In genomic region chr1:64223329-64224151, GRCh38 we compare ENCODE assay signal across 12 cellular contexts. TPM values are rescaled to one million over a fixed set of nuclear protein-coding genes. Genes with fewer than 3 reads are reported as not detected.
DNase-seq lines count a peak whose midpoint lies in the region; ATAC-seq lines count a peak whose summit lies in the region.
"Had no signal": no experiment of that assay in that cellular context is flagged by ENCODE, and none has a peak within 500 bp of the region (broad histone marks: within the 10 kb centered on the region; RNA-seq: fewer than 3 reads in every experiment).

No MANE protein-coding gene starts in this region.

- DNase-seq in activated naive CD4-positive, alpha-beta T cell treated with anti-CD3 and anti-CD28 coated beads, Interleukin-2, amount 50 U/mL, for 72 hours (ENCODE audit: low spot score in 2 of 2) = no peak
- no peak for DNase-seq in activated naive CD4-positive, alpha-beta T cell (lab: John Stamatoyannopoulos, UW)
- peak; percentile 79 for DNase-seq in amniotic stem cell (lab: John Stamatoyannopoulos, UW)
- peak; percentile 86 for DNase-seq in stromal cell of bone marrow (ENCODE audit: low read depth)
- DNase-seq in stimulated activated CD4-positive, alpha-beta T cell treated with anti-CD3 and anti-CD28 coated beads, Interleukin-15, amount 100 ng/mL, for 24 hours = no peak
- DNase-seq in stimulated activated CD4-positive, alpha-beta T cell treated with anti-CD3 and anti-CD28 coated beads, Interleukin-2, amount 100 ng/mL, for 48 hours = no peak
- no peak for DNase-seq in HT-29 (ENCODE audit: low spot score)
- DNase-seq: anterior cingulate cortex, DMS 273 treated with DMSO at 0.1 percent for 48 hours, NCI-H1930, nucleus accumbens had no signal

- H3K27ac Mint-ChIP-seq in activated naive CD4-positive, alpha-beta T cell treated with anti-CD3 and anti-CD28 coated beads, Interleukin-2, amount 50 U/mL, for 72 hours = peak overlapping the region; percentile 57 to 79

- H3K9me3 Mint-ChIP-seq in activated naive CD4-positive, alpha-beta T cell treated with anti-CD3 and anti-CD28 coated beads, Interleukin-2, amount 50 U/mL, for 72 hours = peaks cover 0 to 4% of the 10 kb centered on the region in 2 donors

- ATAC-seq in activated naive CD4-positive, alpha-beta T cell treated with anti-CD3 and anti-CD28 coated beads, Interleukin-2, amount 50 U/mL, for 72 hours = peak; percentile 95 to 96
- peak; percentile 82 for ATAC-seq in HG03432 (IDR thresholded peaks at IDR 0.05; ENCODE audit: unreplicated experiment)

- H3K36me3 Mint-ChIP-seq in activated naive CD4-positive, alpha-beta T cell treated with anti-CD3 and anti-CD28 coated beads, Interleukin-2, amount 50 U/mL, for 72 hours = no peaks in the 10 kb centered on the region

RNA-seq across cellular contexts. Expression of gene UBE2U, which starts 20.1 kb away (rescaled TPM):
- under 1 TPM in 1 of 2 donors, not detected in 1; 0.52 TPM for total RNA-seq in activated naive CD4-positive, alpha-beta T cell treated with anti-CD3 and anti-CD28 coated beads, Interleukin-2, amount 50 U/mL, for 72 hours
- total RNA-seq in HT-29 (2014; rRNA removed; shearing (Covaris generic)) = not detected in 2 replicates

Comparison
In these comparisons a context has a peak if more than half of its experiments do, and no peak if none do; other contexts are left out.
1. DNase-seq: peak in amniotic stem cell (single experiment) and stromal cell of bone marrow (single experiment); none in activated naive CD4-positive, alpha-beta T cell treated with anti-CD3 and anti-CD28 coated beads, Interleukin-2, amount 50 U/mL, for 72 hours (0 of 2), activated naive CD4-positive, alpha-beta T cell (0 of 4), stimulated activated CD4-positive, alpha-beta T cell treated with anti-CD3 and anti-CD28 coated beads, Interleukin-15, amount 100 ng/mL, for 24 hours (single experiment), stimulated activated CD4-positive, alpha-beta T cell treated with anti-CD3 and anti-CD28 coated beads, Interleukin-2, amount 100 ng/mL, for 48 hours (0 of 2) and HT-29 (single experiment).